Comparison of ENCODE assay signal across 1 cellular context in genomic region chr11:86593833-86594232, GRCh38.
A peak's percentile ranks its signal among the peaks of the same experiment; 100 is the strongest.
TF ChIP-seq lines count a peak whose summit lies in the region.

No MANE protein-coding gene starts in this region.

TF ChIP-seq in endothelial cell of umbilical vein, 7 proteins besides CTCF, POLR2A, EP300 and RAD21:
- TF ChIP-seq GATA2 (IDR thresholded peaks at IDR 0.05; ENCODE audit: insufficient read depth, insufficient read length, low read depth, low read length) (no peak), MAX (IDR thresholded peaks at IDR 0.05; ENCODE audit: insufficient read depth, insufficient read length) (no peak), EZH2 (IDR thresholded peaks at IDR 0.05; ENCODE audit: borderline replicate concordance, low read depth, low read length, severe bottlenecking) (no peak), MYC (IDR thresholded peaks at IDR 0.05; ENCODE audit: low read depth, low read length) (no peak), FOS (IDR thresholded peaks at IDR 0.05; ENCODE audit: borderline replicate concordance, insufficient read depth, low read length) (peak; percentile 36), POLR2AphosphoS5 (IDR thresholded peaks at IDR 0.05; ENCODE audit: insufficient read depth, low read depth, low read length) (no peak), JUN (IDR thresholded peaks at IDR 0.05; ENCODE audit: borderline replicate concordance, insufficient read depth, insufficient read length, low read depth) (peak; percentile 56)
